ENCODE assay signal across 2 cellular contexts in the genomic region with DNA sequence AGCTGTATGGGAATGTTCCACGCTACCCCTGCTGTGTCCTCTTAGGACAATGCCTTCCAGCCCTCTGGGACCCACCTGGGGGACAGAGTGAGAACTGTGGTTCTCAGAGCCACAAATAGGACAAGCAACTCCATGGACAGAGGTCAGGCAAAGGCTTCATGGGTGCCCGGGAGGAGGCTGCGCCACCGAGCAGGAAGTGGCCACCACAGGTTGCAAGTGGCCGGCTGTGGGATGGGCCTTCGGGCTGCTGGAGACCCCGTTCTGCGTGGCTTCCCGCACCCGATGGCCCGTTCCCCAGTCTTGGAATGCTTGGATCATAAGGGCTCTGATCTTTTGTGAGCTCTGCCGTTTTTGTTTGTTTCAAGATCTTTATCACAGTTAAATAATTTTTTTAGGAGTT.
TF ChIP-seq lines count a peak whose summit lies in the region.

No MANE protein-coding gene starts in this region.

TF ChIP-seq in IMR-90, 13 proteins besides CTCF, POLR2A, EP300 and RAD21:
- TF ChIP-seq SMC3 (IDR thresholded peaks at IDR 0.05; ENCODE audit: low read depth, low read length) (no peak), CHD1 (IDR thresholded peaks at IDR 0.05; ENCODE audit: low read depth, low read length) (no peak), BHLHE40 (IDR thresholded peaks at IDR 0.05; ENCODE audit: low read depth, low read length) (no peak), FOS (IDR thresholded peaks at IDR 0.05; ENCODE audit: low read depth, low read length) (no peak), RCOR1 (IDR thresholded peaks at IDR 0.05; ENCODE audit: insufficient replicate concordance, low read length) (no peak), MXI1 (IDR thresholded peaks at IDR 0.05; ENCODE audit: borderline replicate concordance, low read depth, low read length) (no peak), NFE2L2 (IDR thresholded peaks at IDR 0.05; ENCODE audit: low read depth, low read length) (no peak), USF2 (IDR thresholded peaks at IDR 0.05; ENCODE audit: low read depth, low read length) (no peak), MAFK (IDR thresholded peaks at IDR 0.05; ENCODE audit: low read depth, low read length) (no peak), CEBPB (IDR thresholded peaks at IDR 0.05; ENCODE audit: low read depth, low read length) (no peak)

TF ChIP-seq in K562, 482 proteins besides CTCF, POLR2A, EP300 and RAD21:
- TF ChIP-seq SNIP1 (IDR thresholded peaks at IDR 0.05; ENCODE audit: low read depth), result no peak
- no peak for TF ChIP-seq ZBTB33 (CRISPR knock-in tag; IDR thresholded peaks at IDR 0.05)
- TF ChIP-seq EGR1 (conservative IDR thresholded peaks at IDR 0.05), result no peak
- TF ChIP-seq CBX1 (IDR thresholded peaks at IDR 0.05; ENCODE audit: low read depth), result no peak
- TF ChIP-seq FOXA3 (CRISPR knock-in tag; conservative IDR thresholded peaks at IDR 0.05 in 1 of 2, IDR thresholded peaks at IDR 0.05 in 1 of 2), result no peak
- TF ChIP-seq CREB3L1 (IDR thresholded peaks at IDR 0.05; ENCODE audit: borderline replicate concordance, low read depth), result no peak
- TF ChIP-seq, protein P1, sequence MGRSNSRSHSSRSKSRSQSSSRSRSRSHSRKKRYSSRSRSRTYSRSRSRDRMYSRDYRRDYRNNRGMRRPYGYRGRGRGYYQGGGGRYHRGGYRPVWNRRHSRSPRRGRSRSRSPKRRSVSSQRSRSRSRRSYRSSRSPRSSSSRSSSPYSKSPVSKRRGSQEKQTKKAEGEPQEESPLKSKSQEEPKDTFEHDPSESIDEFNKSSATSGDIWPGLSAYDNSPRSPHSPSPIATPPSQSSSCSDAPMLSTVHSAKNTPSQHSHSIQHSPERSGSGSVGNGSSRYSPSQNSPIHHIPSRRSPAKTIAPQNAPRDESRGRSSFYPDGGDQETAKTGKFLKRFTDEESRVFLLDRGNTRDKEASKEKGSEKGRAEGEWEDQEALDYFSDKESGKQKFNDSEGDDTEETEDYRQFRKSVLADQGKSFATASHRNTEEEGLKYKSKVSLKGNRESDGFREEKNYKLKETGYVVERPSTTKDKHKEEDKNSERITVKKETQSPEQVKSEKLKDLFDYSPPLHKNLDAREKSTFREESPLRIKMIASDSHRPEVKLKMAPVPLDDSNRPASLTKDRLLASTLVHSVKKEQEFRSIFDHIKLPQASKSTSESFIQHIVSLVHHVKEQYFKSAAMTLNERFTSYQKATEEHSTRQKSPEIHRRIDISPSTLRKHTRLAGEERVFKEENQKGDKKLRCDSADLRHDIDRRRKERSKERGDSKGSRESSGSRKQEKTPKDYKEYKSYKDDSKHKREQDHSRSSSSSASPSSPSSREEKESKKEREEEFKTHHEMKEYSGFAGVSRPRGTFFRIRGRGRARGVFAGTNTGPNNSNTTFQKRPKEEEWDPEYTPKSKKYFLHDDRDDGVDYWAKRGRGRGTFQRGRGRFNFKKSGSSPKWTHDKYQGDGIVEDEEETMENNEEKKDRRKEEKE (IDR thresholded peaks at IDR 0.05; ENCODE audit: borderline replicate concordance in 1 of 2, control insufficient read depth in 1 of 2, low read depth in 2 of 2, low read length in 1 of 2), result no peak
- TF ChIP-seq ARID3A (IDR thresholded peaks at IDR 0.05; ENCODE audit: borderline replicate concordance, low read depth, low read length), result no peak
- no peak for TF ChIP-seq TRIM28 (IDR thresholded peaks at IDR 0.05)
- TF ChIP-seq GATA2 (CRISPR knock-in tag; IDR thresholded peaks at IDR 0.05), result no peak
- no peak for TF ChIP-seq CREB5 (CRISPR knock-in tag; IDR thresholded peaks at IDR 0.05)
- no peak for TF ChIP-seq TCF7 (IDR thresholded peaks at IDR 0.05; ENCODE audit: borderline replicate concordance)
- TF ChIP-seq SMARCC2 (IDR thresholded peaks at IDR 0.05; ENCODE audit: low read depth), result no peak
- TF ChIP-seq HIVEP1 (CRISPR knock-in tag; IDR thresholded peaks at IDR 0.05), result no peak
